ENCODE assay signal across 4 cellular contexts in the genomic region with DNA sequence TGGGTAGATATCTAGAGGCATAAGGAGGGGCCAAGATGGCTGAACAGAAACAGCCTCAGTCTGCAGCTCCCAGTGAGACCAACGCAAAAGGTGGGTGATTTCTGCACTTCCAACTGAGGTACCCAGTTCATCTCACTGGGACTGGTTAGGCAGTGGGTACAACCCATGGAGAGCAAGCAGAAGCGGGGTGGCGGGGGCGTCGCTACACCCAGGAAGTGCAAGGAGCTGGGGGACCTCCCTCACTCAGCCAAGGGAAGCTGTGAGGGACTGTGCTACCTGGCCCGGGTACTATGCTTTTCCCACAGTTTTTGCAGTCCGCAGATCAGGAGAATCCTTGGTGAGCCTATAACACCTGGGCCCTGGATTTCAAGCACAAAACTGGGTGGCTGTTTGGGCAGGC.
"Had no signal": no experiment of that assay in that cellular context is flagged by ENCODE, and none has a peak within 500 bp of the region (broad histone marks: within the 10 kb centered on the region; RNA-seq: fewer than 3 reads in every experiment).

No MANE protein-coding gene starts in this region.

- H2AFZ ChIP-seq: GM23338 had no signal

- H3K27ac Mint-ChIP-seq: GM23338 had no signal

- H3K4me3 ChIP-seq: GM23338 had no signal

- ATAC-seq: GM23338 had no signal

- H3K9me3 Mint-ChIP-seq: GM23338, H9 had no signal

- H3K4me1 Mint-ChIP-seq: GM23338, H9 had no signal

- H3K4me3 Mint-ChIP-seq: GM23338, H9 had no signal

- H3K4me2 ChIP-seq: GM23338 had no signal

- DNase-seq: H9, HCEC 1CT, IMR-90 had no signal
